8 cellular contexts compared by ENCODE assay signal in genomic region chr14:65356327-65356836, GRCh38. TPM values are rescaled to one million over a fixed set of nuclear protein-coding genes. Genes with fewer than 3 reads are reported as not detected.
DNase-seq lines count a peak whose midpoint lies in the region; ATAC-seq and TF ChIP-seq lines count a peak whose summit lies in the region.

No MANE protein-coding gene starts in this region.

- ATAC-seq in GM21717 (IDR thresholded peaks at IDR 0.05; ENCODE audit: unreplicated experiment) (no peak), GM18867 (IDR thresholded peaks at IDR 0.05; ENCODE audit: unreplicated experiment) (no peak)

- DNase-seq in HT-29 (ENCODE audit: low spot score) = peak; percentile 64
- DNase-seq in activated T-cell treated with anti-CD3 and anti-CD28 coated beads, Interleukin-2, amount 50 U/mL, for 1 hour = peak; percentile 24
- peak; percentile 94 for DNase-seq in kidney epithelial cell (ENCODE audit: low read depth)
- no peak for DNase-seq in ecto neural progenitor cell (ENCODE audit: low spot score)
- no peak for DNase-seq in activated CD4-positive, CD25-positive, alpha-beta regulatory T cell treated with anti-CD3 and anti-CD28 coated beads, Interleukin-2, amount 50 U/mL, for 72 hours

- H3K4me3 ChIP-seq in ACC112 (ENCODE audit: low read depth, low read length) (peak overlapping the region; percentile 33; the same call in 1 of the 2 replicates), kidney epithelial cell (ENCODE audit: low read depth, low read length) (no peak overlapping the region)

- H3K27me3 ChIP-seq in ACC112 (ENCODE audit: insufficient read depth, low read length) = no peaks in the 10 kb centered on the region
- no peaks in the 10 kb centered on the region for H3K27me3 ChIP-seq in kidney epithelial cell (ENCODE audit: control insufficient read depth, insufficient read depth, low read length)

- no peaks in the 10 kb centered on the region for H3K36me3 ChIP-seq in ACC112 (ENCODE audit: insufficient read depth, low read length)
- no peaks in the 10 kb centered on the region for H3K36me3 ChIP-seq in kidney epithelial cell (ENCODE audit: control insufficient read depth, insufficient read depth, low read length)

- peaks cover 22% of the 10 kb centered on the region for H3K4me1 ChIP-seq in ACC112 (ENCODE audit: control insufficient read depth, insufficient read depth, low read length, unreplicated experiment)

- H3K79me2 ChIP-seq in ACC112 (ENCODE audit: control insufficient read depth, insufficient read depth, low read length, unreplicated experiment) = no peaks in the 10 kb centered on the region

- H3K27ac ChIP-seq in ACC112 (ENCODE audit: low read depth, low read length) = peak overlapping the region; percentile 67

- peak overlapping the region; percentile 28 for H2AFZ ChIP-seq in ACC112 (ENCODE audit: low read length, unreplicated experiment)

- no peak for TF ChIP-seq CTCF in kidney epithelial cell (IDR thresholded peaks at IDR 0.05; ENCODE audit: insufficient read depth, low read length, poor library complexity, severe bottlenecking)

RNA-seq across cellular contexts. Expression of gene FUT8, which starts 56.1 kb away (rescaled TPM):
- total RNA-seq in HT-29 (2014; rRNA removed; shearing (Covaris generic)) = 2.8 and 2.9 TPM in 2 replicates
- 39.4 and 44.3 TPM in 2 replicates for total RNA-seq in kidney epithelial cell

Comparison
In these comparisons a context has a peak if more than half of its experiments do, and no peak if none do; other contexts are left out.
1. DNase-seq: peak in HT-29 (single experiment), activated T-cell treated with anti-CD3 and anti-CD28 coated beads, Interleukin-2, amount 50 U/mL, for 1 hour (single experiment) and kidney epithelial cell (single experiment); none in ecto neural progenitor cell (single experiment) and activated CD4-positive, CD25-positive, alpha-beta regulatory T cell treated with anti-CD3 and anti-CD28 coated beads, Interleukin-2, amount 50 U/mL, for 72 hours (single experiment).
2. RNA of gene FUT8, which starts 56.1 kb away (total RNA-seq): 39.4 to 44.3 TPM in kidney epithelial cell; 2.8 to 2.9 TPM in HT-29; every median in the first group is over 10 times any median in the second.